ENCODE assay signal across 12 cellular contexts in the genomic region with DNA sequence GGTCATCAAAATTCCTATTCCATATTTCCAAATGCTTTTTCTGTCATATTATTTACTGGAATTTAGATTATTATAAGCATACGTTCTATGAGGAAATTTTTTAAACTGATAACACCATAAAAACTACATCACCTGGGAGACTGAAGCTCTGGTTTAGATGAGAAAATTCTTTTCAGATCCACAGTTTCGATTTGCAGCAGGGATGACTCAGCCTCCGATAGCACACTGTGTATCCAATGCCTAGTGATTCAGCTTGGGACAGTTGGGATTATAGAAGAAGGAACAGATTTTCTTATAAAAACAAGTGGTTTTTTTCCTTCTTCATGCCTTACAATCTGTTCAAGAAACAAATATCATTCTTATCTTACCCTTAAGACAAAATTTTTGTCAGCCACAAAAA.
DNase-seq lines count a peak whose midpoint lies in the region; ATAC-seq, FAIRE-seq and TF ChIP-seq lines count a peak whose summit lies in the region.
"Had no signal": no experiment of that assay in that cellular context is flagged by ENCODE, and none has a peak within 500 bp of the region (broad histone marks: within the 10 kb centered on the region; RNA-seq: fewer than 3 reads in every experiment).

No MANE protein-coding gene starts in this region.

- FAIRE-seq in urothelium cell line (lab: Jason Lieb, UNC), result no peak

- peaks cover 11% of the 10 kb centered on the region for H3K27me3 Mint-ChIP-seq in type B pancreatic cell

- H3K4me3 Mint-ChIP-seq in type B pancreatic cell, result no peak overlapping the region
- H3K4me3 Mint-ChIP-seq: dendritic cell treated with granulocyte-macrophage colony-stimulating factor and Interleukin-4, amounts not matched to agents 40 ng/mL and 50 ng/mL, for 4 days had no signal

- no peak overlapping the region for H3K4me3 ChIP-seq in astrocyte of the cerebellum (ENCODE audit: low read depth, low read length)
- H3K4me3 ChIP-seq: lower lobe of right lung had no signal

- in situ Hi-C loops in astrocyte of the cerebellum (cut with HindIII; ENCODE audit: low sequenced_read_pairs), result no loop called here

- no peaks in the 10 kb centered on the region for H3K36me3 Mint-ChIP-seq in type B pancreatic cell

- H3K27ac Mint-ChIP-seq in type B pancreatic cell, result no peak overlapping the region
- H3K27ac Mint-ChIP-seq: dendritic cell treated with granulocyte-macrophage colony-stimulating factor and Interleukin-4, amounts not matched to agents 40 ng/mL and 50 ng/mL, for 4 days had no signal

- H3K9me3 Mint-ChIP-seq in type B pancreatic cell, result no peaks in the 10 kb centered on the region
- H3K9me3 Mint-ChIP-seq: dendritic cell treated with granulocyte-macrophage colony-stimulating factor and Interleukin-4, amounts not matched to agents 40 ng/mL and 50 ng/mL, for 4 days had no signal

- H3K4me1 Mint-ChIP-seq in type B pancreatic cell (ENCODE audit: unreplicated experiment), result peaks cover 17% of the 10 kb centered on the region

- TF ChIP-seq CTCF in astrocyte of the cerebellum (IDR thresholded peaks at IDR 0.05; ENCODE audit: low read depth, low read length, missing control alignments) (no peak), type B pancreatic cell (conservative IDR thresholded peaks at IDR 0.05) (no peak)

- peak; percentile 9 for DNase-seq in NCI-H1092 treated with DMSO at 0.1 percent for 48 hours (lab: John Stamatoyannopoulos, UW)
- DNase-seq in NCI-H1092 (lab: John Stamatoyannopoulos, UW), result no peak
- peak; percentile 31 for DNase-seq in astrocyte of the cerebellum (ENCODE audit: low read depth)
- DNase-seq in iris pigment epithelial cell (ENCODE audit: low read depth), result peak; percentile 87
- DNase-seq in urothelium cell line (ENCODE audit: low spot score), result peak; percentile 18
- DNase-seq in type B pancreatic cell (ENCODE audit: extremely low spot score, unreplicated experiment), result no peak
- no peak for DNase-seq in Kasumi-1 (lab: John Stamatoyannopoulos, UW)
- DNase-seq: 8988T; activated CD4-positive, alpha-beta T cell treated with anti-CD3 and anti-CD28 coated beads, Interleukin-2, amount 50 U/mL, for 1 hour; lower lobe of right lung had no signal

- no peak for ATAC-seq in GM18907 (IDR thresholded peaks at IDR 0.05; ENCODE audit: unreplicated experiment)
- ATAC-seq: lower lobe of right lung had no signal

Comparison
In these comparisons a context has a peak if more than half of its experiments do, and no peak if none do; other contexts are left out.
1. DNase-seq: peak in NCI-H1092 treated with DMSO at 0.1 percent for 48 hours (single experiment), astrocyte of the cerebellum (single experiment), iris pigment epithelial cell (single experiment) and urothelium cell line (single experiment); none in NCI-H1092 (single experiment), type B pancreatic cell (single experiment) and Kasumi-1 (0 of 2).